Comparison of ENCODE assay signal across 7 cellular contexts in the genomic region with DNA sequence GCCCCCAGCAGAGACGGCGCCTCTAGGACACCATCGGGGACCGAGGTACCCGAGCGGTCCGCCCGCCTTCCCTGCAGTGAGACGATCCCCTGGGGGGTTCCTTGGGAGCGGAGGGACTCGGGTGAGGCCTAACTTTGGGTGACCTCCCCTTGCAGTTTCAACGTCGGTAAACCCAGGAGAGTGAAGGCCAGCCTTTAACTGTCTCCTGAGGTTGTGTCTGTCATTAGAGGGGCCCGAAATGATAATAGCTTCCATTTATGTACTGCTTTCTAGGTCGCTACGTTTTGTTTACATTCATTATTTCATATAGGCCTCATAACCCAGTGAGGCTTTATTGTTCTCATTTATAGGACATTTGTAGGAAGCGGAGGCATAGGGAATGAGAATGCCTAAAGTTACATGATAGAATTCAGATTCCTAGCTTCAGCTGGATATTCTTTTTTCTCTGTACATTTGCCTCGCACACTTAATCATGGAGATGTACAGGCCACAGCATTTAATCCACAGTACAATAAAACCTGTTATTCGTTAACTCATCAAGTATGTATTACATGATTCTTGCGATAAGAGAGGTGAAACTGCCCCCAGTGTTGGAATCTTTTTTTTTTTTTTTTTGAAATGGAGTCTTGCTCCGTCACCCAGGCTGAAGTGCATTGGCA. TPM values are rescaled to one million over a fixed set of nuclear protein-coding genes. Genes with fewer than 3 reads are reported as not detected.
DNase-seq lines count a peak whose midpoint lies in the region; ATAC-seq and FAIRE-seq lines count a peak whose summit lies in the region.

No MANE protein-coding gene starts in this region.

- no peak for DNase-seq in Jurkat, Clone E6-1 (ENCODE audit: low read depth, low spot score)
- no peak for DNase-seq in activated naive CD4-positive, alpha-beta T cell treated with anti-CD3 and anti-CD28 coated beads, Interleukin-2, amount 50 U/mL, for 72 hours (ENCODE audit: low spot score in 2 of 2)
- DNase-seq in small intestine (peak; percentile 80), CD1c-positive myeloid dendritic cell (ENCODE audit: extremely low spot score) (no peak)
- no peak for DNase-seq in effector CD4-positive, alpha-beta T cell

- H3K9me3 Mint-ChIP-seq in activated naive CD4-positive, alpha-beta T cell treated with anti-CD3 and anti-CD28 coated beads, Interleukin-2, amount 50 U/mL, for 72 hours: no peaks in the 10 kb centered on the region

- ATAC-seq in activated naive CD4-positive, alpha-beta T cell treated with anti-CD3 and anti-CD28 coated beads, Interleukin-2, amount 50 U/mL, for 72 hours: no peak

- no peaks in the 10 kb centered on the region for H3K9me3 ChIP-seq in small intestine (ENCODE audit: control insufficient read depth, low read depth)

- peaks cover 0 to 2% of the 10 kb centered on the region in 2 donors for H3K4me1 ChIP-seq in small intestine (ENCODE audit: control insufficient read depth in 2 of 2, insufficient read depth in 1 of 2, low read depth in 1 of 2, low read length in 1 of 2)

- 3 to 15% (median 8%) methylated on average over 21 of the region's 21 CpGs for WGBS in small intestine, 3 donors

- H3K27ac Mint-ChIP-seq in activated naive CD4-positive, alpha-beta T cell treated with anti-CD3 and anti-CD28 coated beads, Interleukin-2, amount 50 U/mL, for 72 hours: peak overlapping the region; percentile 88 to 90

- no peaks in the 10 kb centered on the region for H3K27me3 ChIP-seq in small intestine (ENCODE audit: control insufficient read depth in 2 of 2, insufficient read depth in 2 of 2, low read length in 2 of 2)

- FAIRE-seq in small intestine (lab: Jason Lieb, UNC): no peak

- H3K36me3 ChIP-seq in small intestine (ENCODE audit: control insufficient read depth in 2 of 2, insufficient read depth in 2 of 2, low read length in 2 of 2): peaks cover 4 to 8% of the 10 kb centered on the region in 2 donors

- peak overlapping the region; percentile 93 to 97 for H3K27ac ChIP-seq in small intestine (ENCODE audit: low read depth in 1 of 2, low read length in 1 of 2)

- H3K4me3 ChIP-seq in GM08714 (ENCODE audit: low read length) (peak overlapping the region; percentile 90), iPS-11a (ENCODE audit: low read depth, low read length) (peak overlapping the region; percentile 91), small intestine (ENCODE audit: low read depth in 1 of 2, low read length in 2 of 2) (peak overlapping the region; percentile 63 to 71)
- H3K4me3 ChIP-seq in Jurkat, Clone E6-1 (ENCODE audit: low read length): peak overlapping the region; percentile 87

- H3K36me3 Mint-ChIP-seq in activated naive CD4-positive, alpha-beta T cell treated with anti-CD3 and anti-CD28 coated beads, Interleukin-2, amount 50 U/mL, for 72 hours: peaks cover 0 to 6% of the 10 kb centered on the region in 2 donors

RNA-seq across cellular contexts. Expression of a gene that starts 1.0 kb away (rescaled TPM):
- polyA plus RNA-seq in Jurkat, Clone E6-1 (2012; ENCODE audit: insufficient read depth, insufficient read length): 32.3 TPM
- total RNA-seq in activated naive CD4-positive, alpha-beta T cell treated with anti-CD3 and anti-CD28 coated beads, Interleukin-2, amount 50 U/mL, for 72 hours: 10 to 100 TPM; 20.5 to 81.5 TPM
- 100 to 1,000 TPM in 1 of 3 donors, 10 to 100 TPM in 2; 44.4 to 125 (median 75.1) TPM for polyA plus RNA-seq in small intestine

RNA-seq across cellular contexts. Expression of a gene that starts 21.3 kb away (rescaled TPM):
- 46.1 TPM for polyA plus RNA-seq in Jurkat, Clone E6-1 (2012; ENCODE audit: insufficient read depth, insufficient read length)
- 10 to 100 TPM; 14.5 to 15.1 TPM for total RNA-seq in activated naive CD4-positive, alpha-beta T cell treated with anti-CD3 and anti-CD28 coated beads, Interleukin-2, amount 50 U/mL, for 72 hours
- 10 to 100 TPM in 1 of 3 donors, 1 to 10 TPM in 2; 6.5 to 14.5 (median 8.6) TPM for polyA plus RNA-seq in small intestine

RNA-seq across cellular contexts. Expression of a gene that starts 24.9 kb away (rescaled TPM):
- 71.4 TPM for polyA plus RNA-seq in Jurkat, Clone E6-1 (2012; ENCODE audit: insufficient read depth, insufficient read length)
- total RNA-seq in activated naive CD4-positive, alpha-beta T cell treated with anti-CD3 and anti-CD28 coated beads, Interleukin-2, amount 50 U/mL, for 72 hours: 10 to 100 TPM; 31.7 to 37.5 TPM
- 10 to 100 TPM; 27.5 to 82.5 (median 50.3) TPM for polyA plus RNA-seq in small intestine

RNA-seq across cellular contexts. Expression of a gene that starts 30.3 kb away (rescaled TPM):
- 101 TPM for polyA plus RNA-seq in Jurkat, Clone E6-1 (2012; ENCODE audit: insufficient read depth, insufficient read length)
- total RNA-seq in activated naive CD4-positive, alpha-beta T cell treated with anti-CD3 and anti-CD28 coated beads, Interleukin-2, amount 50 U/mL, for 72 hours: 100 to 1,000 TPM in 1 of 2 donors, 10 to 100 TPM in 1; 99.8 to 100 TPM
- 10 to 100 TPM; 89.4 to 93.0 (median 91.2) TPM for polyA plus RNA-seq in small intestine

RNA-seq across cellular contexts. Expression of a gene that starts 30.9 kb away (rescaled TPM):
- 29.9 TPM for polyA plus RNA-seq in Jurkat, Clone E6-1 (2012; ENCODE audit: insufficient read depth, insufficient read length)
- 10 to 100 TPM; 92.1 to 96.8 TPM for total RNA-seq in activated naive CD4-positive, alpha-beta T cell treated with anti-CD3 and anti-CD28 coated beads, Interleukin-2, amount 50 U/mL, for 72 hours
- 10 to 100 TPM; 21.3 to 35.1 (median 30.0) TPM for polyA plus RNA-seq in small intestine
